In the genomic region with DNA sequence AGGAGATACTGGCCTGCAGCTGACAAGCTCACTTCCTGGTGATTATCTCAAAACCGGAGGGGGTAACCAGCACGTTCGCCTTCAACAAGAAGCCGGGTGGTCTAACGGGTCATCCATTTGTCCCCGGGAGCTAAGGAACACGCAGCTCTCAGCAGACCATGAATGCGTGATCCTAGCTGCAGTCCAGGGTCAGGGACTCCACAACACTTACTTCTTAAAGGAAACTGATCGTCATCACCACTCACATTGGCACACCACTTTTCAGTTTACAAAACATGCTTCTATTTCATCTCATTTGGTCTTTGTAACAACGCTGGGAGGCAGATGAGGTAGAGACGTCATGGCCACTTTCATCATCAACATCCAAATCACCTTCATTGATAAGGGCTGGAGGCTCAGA, we compare ENCODE assay signal across 1 cellular context.
TF ChIP-seq lines count a peak whose summit lies in the region.

No MANE protein-coding gene starts in this region.

TF ChIP-seq in H1, 55 proteins besides CTCF, POLR2A, EP300 and RAD21:
- TF ChIP-seq POLR2AphosphoS5 (IDR thresholded peaks at IDR 0.05; ENCODE audit: low read depth, low read length) (no peak), GABPA (IDR thresholded peaks at IDR 0.05; ENCODE audit: borderline replicate concordance, insufficient read depth, low read length) (no peak), KDM1A (IDR thresholded peaks at IDR 0.05; ENCODE audit: borderline replicate concordance, low read length) (no peak), NRF1 (IDR thresholded peaks at IDR 0.05; ENCODE audit: low read depth, low read length) (no peak), SP4 (IDR thresholded peaks at IDR 0.05; ENCODE audit: low read length) (no peak)
